In the genomic region with DNA sequence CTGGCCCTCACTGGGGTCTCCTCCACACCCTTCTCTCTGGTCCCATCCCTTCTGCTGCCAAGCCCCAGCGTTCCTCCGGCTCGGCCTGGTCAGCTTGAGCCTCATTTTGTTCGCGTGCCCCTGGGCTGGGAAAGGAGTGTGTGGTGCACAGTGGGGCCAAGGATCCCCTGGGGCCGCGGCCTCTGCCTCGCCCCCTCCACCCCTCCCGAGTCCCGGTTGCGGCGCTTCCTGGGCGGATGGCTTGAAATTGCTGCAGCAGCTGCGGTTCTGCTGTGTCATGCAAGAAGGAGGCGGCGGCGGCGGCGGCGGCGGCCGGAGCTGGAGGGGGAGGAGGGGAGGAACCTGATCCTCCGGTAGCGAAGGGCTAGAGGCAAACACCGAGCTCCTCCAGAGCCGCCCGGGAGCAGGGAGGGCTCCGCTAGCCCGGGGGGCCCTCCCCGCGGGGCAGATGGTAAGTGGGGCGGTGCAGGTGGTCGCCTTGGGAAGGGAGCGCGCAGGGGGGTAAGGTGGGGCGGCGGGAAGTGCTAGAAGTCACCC, we compare ENCODE assay signal across 1 cellular context.
TF ChIP-seq lines count a peak whose summit lies in the region.

No MANE protein-coding gene starts in this region.

TF ChIP-seq in IMR-90, 13 proteins besides CTCF, POLR2A, EP300 and RAD21:
- TF ChIP-seq RFX5 (IDR thresholded peaks at IDR 0.05; ENCODE audit: low read depth, low read length) = no peak
- no peak for TF ChIP-seq MXI1 (IDR thresholded peaks at IDR 0.05; ENCODE audit: borderline replicate concordance, low read depth, low read length)
- TF ChIP-seq, protein P1, sequence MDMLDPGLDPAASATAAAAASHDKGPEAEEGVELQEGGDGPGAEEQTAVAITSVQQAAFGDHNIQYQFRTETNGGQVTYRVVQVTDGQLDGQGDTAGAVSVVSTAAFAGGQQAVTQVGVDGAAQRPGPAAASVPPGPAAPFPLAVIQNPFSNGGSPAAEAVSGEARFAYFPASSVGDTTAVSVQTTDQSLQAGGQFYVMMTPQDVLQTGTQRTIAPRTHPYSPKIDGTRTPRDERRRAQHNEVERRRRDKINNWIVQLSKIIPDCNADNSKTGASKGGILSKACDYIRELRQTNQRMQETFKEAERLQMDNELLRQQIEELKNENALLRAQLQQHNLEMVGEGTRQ (IDR thresholded peaks at IDR 0.05; ENCODE audit: low read depth, low read length) = no peak; the same call in 1 of the 2 replicates
- 0 out of 2 replicates have a peak, but pooled peaks have one; percentile 40 for TF ChIP-seq MAZ (IDR thresholded peaks at IDR 0.05; ENCODE audit: borderline replicate concordance, low read depth, low read length)
- peak; percentile 96 for TF ChIP-seq NFE2L2 (IDR thresholded peaks at IDR 0.05; ENCODE audit: low read depth, low read length)
- peak; percentile 71 for TF ChIP-seq MAFK (IDR thresholded peaks at IDR 0.05; ENCODE audit: low read depth, low read length)
- TF ChIP-seq CEBPB (IDR thresholded peaks at IDR 0.05; ENCODE audit: low read depth, low read length) = peak; percentile 41; the same call in 1 of the 2 replicates
- TF ChIP-seq FOS (IDR thresholded peaks at IDR 0.05; ENCODE audit: low read depth, low read length) = peak; percentile 40; the same call in 1 of the 2 replicates
- no peak for TF ChIP-seq SMC3 (IDR thresholded peaks at IDR 0.05; ENCODE audit: low read depth, low read length)
- TF ChIP-seq CHD1 (IDR thresholded peaks at IDR 0.05; ENCODE audit: low read depth, low read length) = no peak; the same call in 1 of the 2 replicates
